27 cellular contexts compared by ENCODE assay signal in genomic region chr18:60936101-60936500, GRCh38.
"Had no signal": no experiment of that assay in that cellular context is flagged by ENCODE, and none has a peak within 500 bp of the region (broad histone marks: within the 10 kb centered on the region; RNA-seq: fewer than 3 reads in every experiment).

No MANE protein-coding gene starts in this region.

- DNase-seq: cerebellar nuclear complex; cortex of kidney; dorsolateral prefrontal cortex; effector CD4-positive, alpha-beta T cell; erythroblast; esophagus squamous epithelium; foreskin fibroblast; gastrocnemius medialis; heart left ventricle; left cardiac atrium; left lung; mammary epithelial cell; natural killer cell; occipital lobe; ovary; posterior cingulate gyrus; psoas muscle; right lobe of liver; small intestine; stimulated activated CD4-positive, alpha-beta T cell treated with anti-CD3 and anti-CD28 coated beads, Interleukin-15, amount 100 ng/mL, for 24 hours; stimulated activated CD4-positive, alpha-beta T cell treated with anti-CD3 and anti-CD28 coated beads, Interleukin-2, amount 100 ng/mL, for 48 hours; stimulated activated naive B cell treated with anti-CD40 and anti-IgM and Interleukin-4, amounts not matched to agents 10 μg/mL and 1 μg/mL and 100 μg/mL, for 72 hours; upper lobe of left lung had no signal

- H3K9me3 ChIP-seq: esophagus squamous epithelium, gastrocnemius medialis, left lung, ovary, psoas muscle, right lobe of liver, thoracic aorta, tibial nerve, upper lobe of left lung had no signal

- H3K4me2 ChIP-seq: hepatocyte had no signal

- H3K4me1 ChIP-seq: gastrocnemius medialis, heart left ventricle, left lung, psoas muscle, right lobe of liver, tibial nerve, upper lobe of left lung had no signal

- H3K4me3 ChIP-seq: dorsolateral prefrontal cortex, esophagus squamous epithelium, gastrocnemius medialis, heart left ventricle, hepatocyte, left lung, ovary, psoas muscle, right lobe of liver, thoracic aorta, tibial nerve, upper lobe of left lung had no signal

- H3K27ac ChIP-seq: esophagus squamous epithelium, gastrocnemius medialis, heart left ventricle, hepatocyte, left lung, ovary, psoas muscle, right lobe of liver, thoracic aorta, tibial nerve, upper lobe of left lung had no signal

- H3K27me3 ChIP-seq: dorsolateral prefrontal cortex, esophagus squamous epithelium, gastrocnemius medialis, hepatocyte, left lung, ovary, right lobe of liver, tibial nerve, upper lobe of left lung had no signal

- FAIRE-seq: small intestine, urothelium cell line had no signal

- H3K36me3 ChIP-seq: esophagus squamous epithelium, gastrocnemius medialis, heart left ventricle, left lung, ovary, right lobe of liver, thoracic aorta, tibial nerve, upper lobe of left lung had no signal
